Comparison of ENCODE assay signal across 1 cellular context in the genomic region with DNA sequence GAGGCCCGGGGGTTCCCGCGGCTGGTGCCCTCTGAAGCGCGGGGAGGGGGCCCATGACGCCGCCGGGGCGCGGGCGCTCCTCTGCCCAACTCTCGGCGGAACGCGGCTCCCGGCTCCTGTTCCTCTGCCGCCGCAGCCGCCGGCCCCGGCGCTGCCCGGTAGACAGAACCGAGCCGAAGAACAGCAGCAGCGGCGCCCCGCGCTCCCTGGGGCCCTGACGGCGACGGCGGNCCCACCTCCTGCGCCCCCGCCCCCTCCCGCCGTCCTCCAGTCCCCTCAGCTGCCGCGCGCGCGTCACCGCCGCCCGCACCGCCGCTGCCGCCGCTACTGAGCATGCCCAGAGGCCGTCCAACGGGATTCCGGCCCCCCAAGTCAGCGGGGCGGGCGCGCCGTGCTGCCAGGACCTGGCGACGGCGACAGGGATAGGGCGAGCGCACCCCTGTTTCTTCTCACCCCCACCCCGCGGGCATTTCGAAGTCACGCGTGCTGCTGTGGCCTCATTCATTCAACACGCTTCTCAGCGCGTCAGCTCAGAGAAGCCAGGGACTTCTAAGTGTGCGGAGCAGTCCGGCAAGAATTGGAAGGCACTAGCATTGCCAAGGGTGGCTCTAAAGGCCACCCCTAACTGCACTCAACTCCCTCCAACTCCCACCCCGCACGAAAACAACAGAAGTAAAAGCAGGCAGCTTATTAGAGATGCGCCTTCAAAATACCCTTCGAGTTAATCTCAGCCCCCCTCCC.
A peak's percentile ranks its signal among the peaks of the same experiment; 100 is the strongest.
TF ChIP-seq lines count a peak whose summit lies in the region.

A gene (minus strand): TSS at position 182 of the 741 bp plus-strand sequence. CDS start 283 bp downstream, outside the sequence.

TF ChIP-seq in HepG2, 621 proteins besides CTCF, POLR2A, EP300 and RAD21 (continued from another document and continues in another):
- TF ChIP-seq, protein P1, sequence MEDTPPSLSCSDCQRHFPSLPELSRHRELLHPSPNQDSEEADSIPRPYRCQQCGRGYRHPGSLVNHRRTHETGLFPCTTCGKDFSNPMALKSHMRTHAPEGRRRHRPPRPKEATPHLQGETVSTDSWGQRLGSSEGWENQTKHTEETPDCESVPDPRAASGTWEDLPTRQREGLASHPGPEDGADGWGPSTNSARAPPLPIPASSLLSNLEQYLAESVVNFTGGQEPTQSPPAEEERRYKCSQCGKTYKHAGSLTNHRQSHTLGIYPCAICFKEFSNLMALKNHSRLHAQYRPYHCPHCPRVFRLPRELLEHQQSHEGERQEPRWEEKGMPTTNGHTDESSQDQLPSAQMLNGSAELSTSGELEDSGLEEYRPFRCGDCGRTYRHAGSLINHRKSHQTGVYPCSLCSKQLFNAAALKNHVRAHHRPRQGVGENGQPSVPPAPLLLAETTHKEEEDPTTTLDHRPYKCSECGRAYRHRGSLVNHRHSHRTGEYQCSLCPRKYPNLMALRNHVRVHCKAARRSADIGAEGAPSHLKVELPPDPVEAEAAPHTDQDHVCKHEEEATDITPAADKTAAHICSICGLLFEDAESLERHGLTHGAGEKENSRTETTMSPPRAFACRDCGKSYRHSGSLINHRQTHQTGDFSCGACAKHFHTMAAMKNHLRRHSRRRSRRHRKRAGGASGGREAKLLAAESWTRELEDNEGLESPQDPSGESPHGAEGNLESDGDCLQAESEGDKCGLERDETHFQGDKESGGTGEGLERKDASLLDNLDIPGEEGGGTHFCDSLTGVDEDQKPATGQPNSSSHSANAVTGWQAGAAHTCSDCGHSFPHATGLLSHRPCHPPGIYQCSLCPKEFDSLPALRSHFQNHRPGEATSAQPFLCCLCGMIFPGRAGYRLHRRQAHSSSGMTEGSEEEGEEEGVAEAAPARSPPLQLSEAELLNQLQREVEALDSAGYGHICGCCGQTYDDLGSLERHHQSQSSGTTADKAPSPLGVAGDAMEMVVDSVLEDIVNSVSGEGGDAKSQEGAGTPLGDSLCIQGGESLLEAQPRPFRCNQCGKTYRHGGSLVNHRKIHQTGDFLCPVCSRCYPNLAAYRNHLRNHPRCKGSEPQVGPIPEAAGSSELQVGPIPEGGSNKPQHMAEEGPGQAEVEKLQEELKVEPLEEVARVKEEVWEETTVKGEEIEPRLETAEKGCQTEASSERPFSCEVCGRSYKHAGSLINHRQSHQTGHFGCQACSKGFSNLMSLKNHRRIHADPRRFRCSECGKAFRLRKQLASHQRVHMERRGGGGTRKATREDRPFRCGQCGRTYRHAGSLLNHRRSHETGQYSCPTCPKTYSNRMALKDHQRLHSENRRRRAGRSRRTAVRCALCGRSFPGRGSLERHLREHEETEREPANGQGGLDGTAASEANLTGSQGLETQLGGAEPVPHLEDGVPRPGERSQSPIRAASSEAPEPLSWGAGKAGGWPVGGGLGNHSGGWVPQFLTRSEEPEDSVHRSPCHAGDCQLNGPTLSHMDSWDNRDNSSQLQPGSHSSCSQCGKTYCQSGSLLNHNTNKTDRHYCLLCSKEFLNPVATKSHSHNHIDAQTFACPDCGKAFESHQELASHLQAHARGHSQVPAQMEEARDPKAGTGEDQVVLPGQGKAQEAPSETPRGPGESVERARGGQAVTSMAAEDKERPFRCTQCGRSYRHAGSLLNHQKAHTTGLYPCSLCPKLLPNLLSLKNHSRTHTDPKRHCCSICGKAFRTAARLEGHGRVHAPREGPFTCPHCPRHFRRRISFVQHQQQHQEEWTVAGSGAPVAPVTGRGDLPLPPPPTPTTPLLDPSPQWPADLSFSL (CRISPR knock-in tag; IDR thresholded peaks at IDR 0.05) = 0 out of 2 replicates have a peak, but pooled peaks have one; percentile 15
- TF ChIP-seq, protein P2, sequence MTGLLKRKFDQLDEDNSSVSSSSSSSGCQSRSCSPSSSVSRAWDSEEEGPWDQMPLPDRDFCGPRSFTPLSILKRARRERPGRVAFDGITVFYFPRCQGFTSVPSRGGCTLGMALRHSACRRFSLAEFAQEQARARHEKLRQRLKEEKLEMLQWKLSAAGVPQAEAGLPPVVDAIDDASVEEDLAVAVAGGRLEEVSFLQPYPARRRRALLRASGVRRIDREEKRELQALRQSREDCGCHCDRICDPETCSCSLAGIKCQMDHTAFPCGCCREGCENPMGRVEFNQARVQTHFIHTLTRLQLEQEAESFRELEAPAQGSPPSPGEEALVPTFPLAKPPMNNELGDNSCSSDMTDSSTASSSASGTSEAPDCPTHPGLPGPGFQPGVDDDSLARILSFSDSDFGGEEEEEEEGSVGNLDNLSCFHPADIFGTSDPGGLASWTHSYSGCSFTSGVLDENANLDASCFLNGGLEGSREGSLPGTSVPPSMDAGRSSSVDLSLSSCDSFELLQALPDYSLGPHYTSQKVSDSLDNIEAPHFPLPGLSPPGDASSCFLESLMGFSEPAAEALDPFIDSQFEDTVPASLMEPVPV (CRISPR knock-in tag; IDR thresholded peaks at IDR 0.05) = peak; percentile 38; the same call in 1 of the 2 replicates
- TF ChIP-seq KDM5A (IDR thresholded peaks at IDR 0.05; ENCODE audit: borderline replicate concordance, low read length) = no peak
- TF ChIP-seq NFKB2 (CRISPR knock-in tag; IDR thresholded peaks at IDR 0.05; ENCODE audit: borderline replicate concordance) = peak; percentile 79; the same call in 1 of the 2 replicates
- peak; percentile 40; the same call in 1 of the 2 replicates for TF ChIP-seq ZNF616 (CRISPR knock-in tag; IDR thresholded peaks at IDR 0.05; ENCODE audit: low read depth)
- TF ChIP-seq, protein P3, sequence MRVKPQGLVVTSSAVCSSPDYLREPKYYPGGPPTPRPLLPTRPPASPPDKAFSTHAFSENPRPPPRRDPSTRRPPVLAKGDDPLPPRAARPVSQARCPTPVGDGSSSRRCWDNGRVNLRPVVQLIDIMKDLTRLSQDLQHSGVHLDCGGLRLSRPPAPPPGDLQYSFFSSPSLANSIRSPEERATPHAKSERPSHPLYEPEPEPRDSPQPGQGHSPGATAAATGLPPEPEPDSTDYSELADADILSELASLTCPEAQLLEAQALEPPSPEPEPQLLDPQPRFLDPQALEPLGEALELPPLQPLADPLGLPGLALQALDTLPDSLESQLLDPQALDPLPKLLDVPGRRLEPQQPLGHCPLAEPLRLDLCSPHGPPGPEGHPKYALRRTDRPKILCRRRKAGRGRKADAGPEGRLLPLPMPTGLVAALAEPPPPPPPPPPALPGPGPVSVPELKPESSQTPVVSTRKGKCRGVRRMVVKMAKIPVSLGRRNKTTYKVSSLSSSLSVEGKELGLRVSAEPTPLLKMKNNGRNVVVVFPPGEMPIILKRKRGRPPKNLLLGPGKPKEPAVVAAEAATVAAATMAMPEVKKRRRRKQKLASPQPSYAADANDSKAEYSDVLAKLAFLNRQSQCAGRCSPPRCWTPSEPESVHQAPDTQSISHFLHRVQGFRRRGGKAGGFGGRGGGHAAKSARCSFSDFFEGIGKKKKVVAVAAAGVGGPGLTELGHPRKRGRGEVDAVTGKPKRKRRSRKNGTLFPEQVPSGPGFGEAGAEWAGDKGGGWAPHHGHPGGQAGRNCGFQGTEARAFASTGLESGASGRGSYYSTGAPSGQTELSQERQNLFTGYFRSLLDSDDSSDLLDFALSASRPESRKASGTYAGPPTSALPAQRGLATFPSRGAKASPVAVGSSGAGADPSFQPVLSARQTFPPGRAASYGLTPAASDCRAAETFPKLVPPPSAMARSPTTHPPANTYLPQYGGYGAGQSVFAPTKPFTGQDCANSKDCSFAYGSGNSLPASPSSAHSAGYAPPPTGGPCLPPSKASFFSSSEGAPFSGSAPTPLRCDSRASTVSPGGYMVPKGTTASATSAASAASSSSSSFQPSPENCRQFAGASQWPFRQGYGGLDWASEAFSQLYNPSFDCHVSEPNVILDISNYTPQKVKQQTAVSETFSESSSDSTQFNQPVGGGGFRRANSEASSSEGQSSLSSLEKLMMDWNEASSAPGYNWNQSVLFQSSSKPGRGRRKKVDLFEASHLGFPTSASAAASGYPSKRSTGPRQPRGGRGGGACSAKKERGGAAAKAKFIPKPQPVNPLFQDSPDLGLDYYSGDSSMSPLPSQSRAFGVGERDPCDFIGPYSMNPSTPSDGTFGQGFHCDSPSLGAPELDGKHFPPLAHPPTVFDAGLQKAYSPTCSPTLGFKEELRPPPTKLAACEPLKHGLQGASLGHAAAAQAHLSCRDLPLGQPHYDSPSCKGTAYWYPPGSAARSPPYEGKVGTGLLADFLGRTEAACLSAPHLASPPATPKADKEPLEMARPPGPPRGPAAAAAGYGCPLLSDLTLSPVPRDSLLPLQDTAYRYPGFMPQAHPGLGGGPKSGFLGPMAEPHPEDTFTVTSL (CRISPR knock-in tag; IDR thresholded peaks at IDR 0.05; ENCODE audit: borderline replicate concordance) = 0 out of 2 replicates have a peak, but pooled peaks have one; percentile 41
- TF ChIP-seq, protein P4, sequence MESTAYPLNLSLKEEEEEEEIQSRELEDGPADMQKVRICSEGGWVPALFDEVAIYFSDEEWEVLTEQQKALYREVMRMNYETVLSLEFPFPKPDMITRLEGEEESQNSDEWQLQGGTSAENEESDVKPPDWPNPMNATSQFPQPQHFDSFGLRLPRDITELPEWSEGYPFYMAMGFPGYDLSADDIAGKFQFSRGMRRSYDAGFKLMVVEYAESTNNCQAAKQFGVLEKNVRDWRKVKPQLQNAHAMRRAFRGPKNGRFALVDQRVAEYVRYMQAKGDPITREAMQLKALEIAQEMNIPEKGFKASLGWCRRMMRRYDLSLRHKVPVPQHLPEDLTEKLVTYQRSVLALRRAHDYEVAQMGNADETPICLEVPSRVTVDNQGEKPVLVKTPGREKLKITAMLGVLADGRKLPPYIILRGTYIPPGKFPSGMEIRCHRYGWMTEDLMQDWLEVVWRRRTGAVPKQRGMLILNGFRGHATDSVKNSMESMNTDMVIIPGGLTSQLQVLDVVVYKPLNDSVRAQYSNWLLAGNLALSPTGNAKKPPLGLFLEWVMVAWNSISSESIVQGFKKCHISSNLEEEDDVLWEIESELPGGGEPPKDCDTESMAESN (CRISPR knock-in tag; conservative IDR thresholded peaks at IDR 0.05) = peak; percentile 64; the same call in 1 of the 2 replicates
- peak; percentile 59; the same call in 1 of the 2 replicates for TF ChIP-seq REL (CRISPR knock-in tag; conservative IDR thresholded peaks at IDR 0.05)
- peak; percentile 45; the same call in 1 of the 2 replicates for TF ChIP-seq ZNF431 (CRISPR knock-in tag; IDR thresholded peaks at IDR 0.05; ENCODE audit: borderline replicate concordance, low read depth)
- TF ChIP-seq ZFX (CRISPR knock-in tag; IDR thresholded peaks at IDR 0.05; ENCODE audit: low read depth) = peak; percentile 49; the same call in 1 of the 2 replicates
- peak; percentile 9 for TF ChIP-seq AGO2 (optimal IDR thresholded peaks at IDR 0.05; ENCODE audit: low read depth, low read length)
- TF ChIP-seq FOXJ3 (CRISPR knock-in tag; IDR thresholded peaks at IDR 0.05; ENCODE audit: borderline replicate concordance) = no peak
- TF ChIP-seq, protein P5, sequence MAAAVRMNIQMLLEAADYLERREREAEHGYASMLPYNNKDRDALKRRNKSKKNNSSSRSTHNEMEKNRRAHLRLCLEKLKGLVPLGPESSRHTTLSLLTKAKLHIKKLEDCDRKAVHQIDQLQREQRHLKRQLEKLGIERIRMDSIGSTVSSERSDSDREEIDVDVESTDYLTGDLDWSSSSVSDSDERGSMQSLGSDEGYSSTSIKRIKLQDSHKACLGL (CRISPR knock-in tag; IDR thresholded peaks at IDR 0.05) = peak; percentile 72; the same call in 1 of the 2 replicates
- TF ChIP-seq DPF2 (CRISPR knock-in tag; IDR thresholded peaks at IDR 0.05; ENCODE audit: borderline replicate concordance, low read depth) = no peak
- no peak for TF ChIP-seq ZNF205 (CRISPR knock-in tag; IDR thresholded peaks at IDR 0.05)
- TF ChIP-seq, protein P6, sequence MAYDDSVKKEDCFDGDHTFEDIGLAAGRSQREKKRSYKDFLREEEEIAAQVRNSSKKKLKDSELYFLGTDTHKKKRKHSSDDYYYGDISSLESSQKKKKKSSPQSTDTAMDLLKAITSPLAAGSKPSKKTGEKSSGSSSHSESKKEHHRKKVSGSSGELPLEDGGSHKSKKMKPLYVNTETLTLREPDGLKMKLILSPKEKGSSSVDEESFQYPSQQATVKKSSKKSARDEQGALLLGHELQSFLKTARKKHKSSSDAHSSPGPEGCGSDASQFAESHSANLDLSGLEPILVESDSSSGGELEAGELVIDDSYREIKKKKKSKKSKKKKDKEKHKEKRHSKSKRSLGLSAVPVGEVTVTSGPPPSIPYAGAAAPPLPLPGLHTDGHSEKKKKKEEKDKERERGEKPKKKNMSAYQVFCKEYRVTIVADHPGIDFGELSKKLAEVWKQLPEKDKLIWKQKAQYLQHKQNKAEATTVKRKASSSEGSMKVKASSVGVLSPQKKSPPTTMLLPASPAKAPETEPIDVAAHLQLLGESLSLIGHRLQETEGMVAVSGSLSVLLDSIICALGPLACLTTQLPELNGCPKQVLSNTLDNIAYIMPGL (CRISPR knock-in tag; IDR thresholded peaks at IDR 0.05; ENCODE audit: borderline replicate concordance in 1 of 2, low read depth in 1 of 2) = no peak; a peak in 1 of 4 replicates
- TF ChIP-seq HNRNPLL (IDR thresholded peaks at IDR 0.05; ENCODE audit: low read depth, low read length, poor library complexity, severe bottlenecking) = peak; percentile 56
- TF ChIP-seq MTF2 (CRISPR knock-in tag; IDR thresholded peaks at IDR 0.05; ENCODE audit: borderline replicate concordance) = peak; percentile 14; the same call in 1 of the 2 replicates
- peak; percentile 87; the same call in 1 of the 2 replicates for TF ChIP-seq MZF1 (CRISPR knock-in tag; IDR thresholded peaks at IDR 0.05; ENCODE audit: borderline replicate concordance)
- TF ChIP-seq, protein P7, sequence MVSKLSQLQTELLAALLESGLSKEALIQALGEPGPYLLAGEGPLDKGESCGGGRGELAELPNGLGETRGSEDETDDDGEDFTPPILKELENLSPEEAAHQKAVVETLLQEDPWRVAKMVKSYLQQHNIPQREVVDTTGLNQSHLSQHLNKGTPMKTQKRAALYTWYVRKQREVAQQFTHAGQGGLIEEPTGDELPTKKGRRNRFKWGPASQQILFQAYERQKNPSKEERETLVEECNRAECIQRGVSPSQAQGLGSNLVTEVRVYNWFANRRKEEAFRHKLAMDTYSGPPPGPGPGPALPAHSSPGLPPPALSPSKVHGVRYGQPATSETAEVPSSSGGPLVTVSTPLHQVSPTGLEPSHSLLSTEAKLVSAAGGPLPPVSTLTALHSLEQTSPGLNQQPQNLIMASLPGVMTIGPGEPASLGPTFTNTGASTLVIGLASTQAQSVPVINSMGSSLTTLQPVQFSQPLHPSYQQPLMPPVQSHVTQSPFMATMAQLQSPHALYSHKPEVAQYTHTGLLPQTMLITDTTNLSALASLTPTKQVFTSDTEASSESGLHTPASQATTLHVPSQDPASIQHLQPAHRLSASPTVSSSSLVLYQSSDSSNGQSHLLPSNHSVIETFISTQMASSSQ (IDR thresholded peaks at IDR 0.05; ENCODE audit: low read depth) = no peak
- TF ChIP-seq, protein P7 (CRISPR knock-in tag; IDR thresholded peaks at IDR 0.05; ENCODE audit: borderline replicate concordance) = 0 out of 2 replicates have a peak, but pooled peaks have one; percentile 8
- 0 out of 2 replicates have a peak, but pooled peaks have one; percentile 24 for TF ChIP-seq ZNF816 (CRISPR knock-in tag; IDR thresholded peaks at IDR 0.05; ENCODE audit: borderline replicate concordance)
- TF ChIP-seq CREM (IDR thresholded peaks at IDR 0.05) = 0 out of 2 replicates have a peak, but pooled peaks have one; percentile 7
- no peak for TF ChIP-seq CREM (CRISPR knock-in tag; IDR thresholded peaks at IDR 0.05)
- TF ChIP-seq GABPB1 (CRISPR knock-in tag; IDR thresholded peaks at IDR 0.05) = peak; percentile 64; the same call in 1 of the 2 replicates
- no peak for TF ChIP-seq PLRG1 (conservative IDR thresholded peaks at IDR 0.05)
